In the genomic region with DNA sequence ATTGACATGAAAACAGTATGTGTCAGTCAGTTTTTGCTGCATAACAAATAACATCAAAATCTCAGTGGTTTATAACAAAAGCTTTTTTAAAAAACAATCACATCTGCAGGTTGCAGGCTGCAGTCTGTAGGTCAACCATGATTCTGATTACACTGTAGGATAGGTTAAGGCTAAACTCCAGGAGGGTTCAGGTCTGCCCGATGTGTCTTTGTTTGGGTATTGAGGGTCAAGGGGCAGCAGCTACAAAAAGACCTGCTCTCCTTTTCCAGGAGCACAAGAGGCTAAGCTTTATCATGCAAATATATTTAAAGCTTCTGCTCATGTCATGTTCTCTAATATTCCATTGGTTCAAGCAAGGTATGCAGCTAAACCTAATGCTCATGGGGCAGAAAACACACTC, we compare ENCODE assay signal across 1 cellular context.
TF ChIP-seq lines count a peak whose summit lies in the region.

No MANE protein-coding gene starts in this region.

TF ChIP-seq in H1, 55 proteins besides CTCF, POLR2A, EP300 and RAD21:
- TF ChIP-seq SAP30 (IDR thresholded peaks at IDR 0.05; ENCODE audit: insufficient read depth, insufficient replicate concordance, low read length) (no peak), CBX5 (IDR thresholded peaks at IDR 0.05; ENCODE audit: low read depth, low read length) (no peak), SUZ12 (IDR thresholded peaks at IDR 0.05; ENCODE audit: low read length) (no peak), KDM1A (IDR thresholded peaks at IDR 0.05; ENCODE audit: borderline replicate concordance, low read length) (0 out of 2 replicates have a peak, but pooled peaks have one; percentile 19), JUND (IDR thresholded peaks at IDR 0.05; ENCODE audit: low read length) (no peak), KDM4A (IDR thresholded peaks at IDR 0.05; ENCODE audit: low read depth, low read length, severe bottlenecking) (no peak)
